Comparison of ENCODE assay signal across 1 cellular context in the genomic region with DNA sequence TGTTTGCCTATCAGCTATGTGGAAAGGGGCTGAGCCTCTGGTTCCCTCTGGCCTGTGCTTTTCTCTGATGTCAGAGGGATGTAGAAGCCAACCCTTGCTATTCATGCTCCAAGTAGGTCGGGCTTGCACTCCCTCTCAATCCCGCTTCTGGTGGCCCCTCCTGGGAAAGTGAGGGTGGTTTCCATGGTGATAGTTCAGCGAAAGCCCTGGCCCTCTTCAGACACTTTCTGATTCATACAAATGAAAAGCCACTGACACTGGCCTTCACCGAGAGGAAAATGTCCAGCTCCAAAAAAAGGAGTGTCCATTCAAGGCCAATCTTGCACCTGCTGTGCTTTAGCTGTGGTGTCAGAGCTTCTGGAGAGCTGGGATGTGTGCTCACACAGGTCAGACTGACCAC.
TF ChIP-seq lines count a peak whose summit lies in the region.

No MANE protein-coding gene starts in this region.

TF ChIP-seq in HepG2, 621 proteins besides CTCF, POLR2A, EP300 and RAD21 (continued from another document):
- no peak for TF ChIP-seq FOXM1 (CRISPR knock-in tag; IDR thresholded peaks at IDR 0.05)
- TF ChIP-seq, protein P1, sequence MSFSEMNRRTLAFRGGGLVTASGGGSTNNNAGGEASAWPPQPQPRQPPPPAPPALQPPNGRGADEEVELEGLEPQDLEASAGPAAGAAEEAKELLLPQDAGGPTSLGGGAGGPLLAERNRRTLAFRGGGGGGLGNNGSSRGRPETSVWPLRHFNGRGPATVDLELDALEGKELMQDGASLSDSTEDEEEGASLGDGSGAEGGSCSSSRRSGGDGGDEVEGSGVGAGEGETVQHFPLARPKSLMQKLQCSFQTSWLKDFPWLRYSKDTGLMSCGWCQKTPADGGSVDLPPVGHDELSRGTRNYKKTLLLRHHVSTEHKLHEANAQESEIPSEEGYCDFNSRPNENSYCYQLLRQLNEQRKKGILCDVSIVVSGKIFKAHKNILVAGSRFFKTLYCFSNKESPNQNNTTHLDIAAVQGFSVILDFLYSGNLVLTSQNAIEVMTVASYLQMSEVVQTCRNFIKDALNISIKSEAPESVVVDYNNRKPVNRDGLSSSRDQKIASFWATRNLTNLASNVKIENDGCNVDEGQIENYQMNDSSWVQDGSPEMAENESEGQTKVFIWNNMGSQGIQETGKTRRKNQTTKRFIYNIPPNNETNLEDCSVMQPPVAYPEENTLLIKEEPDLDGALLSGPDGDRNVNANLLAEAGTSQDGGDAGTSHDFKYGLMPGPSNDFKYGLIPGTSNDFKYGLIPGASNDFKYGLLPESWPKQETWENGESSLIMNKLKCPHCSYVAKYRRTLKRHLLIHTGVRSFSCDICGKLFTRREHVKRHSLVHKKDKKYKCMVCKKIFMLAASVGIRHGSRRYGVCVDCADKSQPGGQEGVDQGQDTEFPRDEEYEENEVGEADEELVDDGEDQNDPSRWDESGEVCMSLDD (CRISPR knock-in tag; IDR thresholded peaks at IDR 0.05; ENCODE audit: borderline replicate concordance): no peak
- no peak for TF ChIP-seq ZMAT3 (CRISPR knock-in tag; conservative IDR thresholded peaks at IDR 0.05)
- TF ChIP-seq, protein P2, sequence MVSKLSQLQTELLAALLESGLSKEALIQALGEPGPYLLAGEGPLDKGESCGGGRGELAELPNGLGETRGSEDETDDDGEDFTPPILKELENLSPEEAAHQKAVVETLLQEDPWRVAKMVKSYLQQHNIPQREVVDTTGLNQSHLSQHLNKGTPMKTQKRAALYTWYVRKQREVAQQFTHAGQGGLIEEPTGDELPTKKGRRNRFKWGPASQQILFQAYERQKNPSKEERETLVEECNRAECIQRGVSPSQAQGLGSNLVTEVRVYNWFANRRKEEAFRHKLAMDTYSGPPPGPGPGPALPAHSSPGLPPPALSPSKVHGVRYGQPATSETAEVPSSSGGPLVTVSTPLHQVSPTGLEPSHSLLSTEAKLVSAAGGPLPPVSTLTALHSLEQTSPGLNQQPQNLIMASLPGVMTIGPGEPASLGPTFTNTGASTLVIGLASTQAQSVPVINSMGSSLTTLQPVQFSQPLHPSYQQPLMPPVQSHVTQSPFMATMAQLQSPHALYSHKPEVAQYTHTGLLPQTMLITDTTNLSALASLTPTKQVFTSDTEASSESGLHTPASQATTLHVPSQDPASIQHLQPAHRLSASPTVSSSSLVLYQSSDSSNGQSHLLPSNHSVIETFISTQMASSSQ (IDR thresholded peaks at IDR 0.05; ENCODE audit: low read depth): no peak
- TF ChIP-seq, protein P2 (CRISPR knock-in tag; IDR thresholded peaks at IDR 0.05; ENCODE audit: borderline replicate concordance): no peak
- no peak for TF ChIP-seq ZSCAN31 (CRISPR knock-in tag; IDR thresholded peaks at IDR 0.05; ENCODE audit: low read depth)
- no peak for TF ChIP-seq ZNF253 (CRISPR knock-in tag; IDR thresholded peaks at IDR 0.05; ENCODE audit: borderline replicate concordance)
